ENCODE assay signal across 1 cellular context in the genomic region with DNA sequence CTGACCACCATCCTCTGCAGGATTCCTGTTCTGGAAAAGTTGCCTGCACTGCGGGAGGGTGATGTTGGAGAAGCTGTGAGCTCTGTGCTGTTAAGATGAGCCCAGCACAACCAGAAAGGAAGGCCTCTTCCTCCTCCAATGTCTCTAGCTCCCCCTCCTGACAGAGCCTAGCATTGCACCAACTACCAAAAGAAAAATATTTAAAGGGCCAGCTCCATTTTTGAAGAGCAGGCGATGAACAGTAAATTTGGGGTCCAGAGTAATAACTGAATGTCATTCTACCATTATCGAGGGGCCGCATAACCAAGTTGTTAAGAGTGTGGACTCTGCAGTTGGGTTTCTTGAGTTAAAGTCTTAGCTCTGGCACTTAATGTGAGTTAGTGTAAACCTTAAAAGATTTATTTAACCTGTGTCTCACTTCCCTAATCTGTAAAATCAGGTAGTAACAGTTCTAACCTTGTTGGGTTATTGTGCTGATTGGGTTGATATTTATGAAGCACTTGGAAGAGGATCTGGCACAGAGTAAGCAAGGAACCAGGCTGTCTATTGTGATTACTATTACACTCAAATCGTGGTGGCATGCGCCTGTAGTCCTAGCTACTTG.
TF ChIP-seq lines count a peak whose summit lies in the region.

No MANE protein-coding gene starts in this region.

TF ChIP-seq in GM12878, 131 proteins besides CTCF, POLR2A, EP300 and RAD21 (continued from another document):
- TF ChIP-seq, protein P1, sequence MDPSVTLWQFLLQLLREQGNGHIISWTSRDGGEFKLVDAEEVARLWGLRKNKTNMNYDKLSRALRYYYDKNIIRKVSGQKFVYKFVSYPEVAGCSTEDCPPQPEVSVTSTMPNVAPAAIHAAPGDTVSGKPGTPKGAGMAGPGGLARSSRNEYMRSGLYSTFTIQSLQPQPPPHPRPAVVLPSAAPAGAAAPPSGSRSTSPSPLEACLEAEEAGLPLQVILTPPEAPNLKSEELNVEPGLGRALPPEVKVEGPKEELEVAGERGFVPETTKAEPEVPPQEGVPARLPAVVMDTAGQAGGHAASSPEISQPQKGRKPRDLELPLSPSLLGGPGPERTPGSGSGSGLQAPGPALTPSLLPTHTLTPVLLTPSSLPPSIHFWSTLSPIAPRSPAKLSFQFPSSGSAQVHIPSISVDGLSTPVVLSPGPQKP (IDR thresholded peaks at IDR 0.05; ENCODE audit: low read depth, low read length) = no peak
- no peak for TF ChIP-seq ZBED1 (IDR thresholded peaks at IDR 0.05; ENCODE audit: borderline replicate concordance)
- TF ChIP-seq SUPT20H (IDR thresholded peaks at IDR 0.05; ENCODE audit: borderline replicate concordance, control insufficient read depth, low read depth, low read length) = no peak
- TF ChIP-seq NR2C1 (IDR thresholded peaks at IDR 0.05) = no peak
- TF ChIP-seq, protein P2, sequence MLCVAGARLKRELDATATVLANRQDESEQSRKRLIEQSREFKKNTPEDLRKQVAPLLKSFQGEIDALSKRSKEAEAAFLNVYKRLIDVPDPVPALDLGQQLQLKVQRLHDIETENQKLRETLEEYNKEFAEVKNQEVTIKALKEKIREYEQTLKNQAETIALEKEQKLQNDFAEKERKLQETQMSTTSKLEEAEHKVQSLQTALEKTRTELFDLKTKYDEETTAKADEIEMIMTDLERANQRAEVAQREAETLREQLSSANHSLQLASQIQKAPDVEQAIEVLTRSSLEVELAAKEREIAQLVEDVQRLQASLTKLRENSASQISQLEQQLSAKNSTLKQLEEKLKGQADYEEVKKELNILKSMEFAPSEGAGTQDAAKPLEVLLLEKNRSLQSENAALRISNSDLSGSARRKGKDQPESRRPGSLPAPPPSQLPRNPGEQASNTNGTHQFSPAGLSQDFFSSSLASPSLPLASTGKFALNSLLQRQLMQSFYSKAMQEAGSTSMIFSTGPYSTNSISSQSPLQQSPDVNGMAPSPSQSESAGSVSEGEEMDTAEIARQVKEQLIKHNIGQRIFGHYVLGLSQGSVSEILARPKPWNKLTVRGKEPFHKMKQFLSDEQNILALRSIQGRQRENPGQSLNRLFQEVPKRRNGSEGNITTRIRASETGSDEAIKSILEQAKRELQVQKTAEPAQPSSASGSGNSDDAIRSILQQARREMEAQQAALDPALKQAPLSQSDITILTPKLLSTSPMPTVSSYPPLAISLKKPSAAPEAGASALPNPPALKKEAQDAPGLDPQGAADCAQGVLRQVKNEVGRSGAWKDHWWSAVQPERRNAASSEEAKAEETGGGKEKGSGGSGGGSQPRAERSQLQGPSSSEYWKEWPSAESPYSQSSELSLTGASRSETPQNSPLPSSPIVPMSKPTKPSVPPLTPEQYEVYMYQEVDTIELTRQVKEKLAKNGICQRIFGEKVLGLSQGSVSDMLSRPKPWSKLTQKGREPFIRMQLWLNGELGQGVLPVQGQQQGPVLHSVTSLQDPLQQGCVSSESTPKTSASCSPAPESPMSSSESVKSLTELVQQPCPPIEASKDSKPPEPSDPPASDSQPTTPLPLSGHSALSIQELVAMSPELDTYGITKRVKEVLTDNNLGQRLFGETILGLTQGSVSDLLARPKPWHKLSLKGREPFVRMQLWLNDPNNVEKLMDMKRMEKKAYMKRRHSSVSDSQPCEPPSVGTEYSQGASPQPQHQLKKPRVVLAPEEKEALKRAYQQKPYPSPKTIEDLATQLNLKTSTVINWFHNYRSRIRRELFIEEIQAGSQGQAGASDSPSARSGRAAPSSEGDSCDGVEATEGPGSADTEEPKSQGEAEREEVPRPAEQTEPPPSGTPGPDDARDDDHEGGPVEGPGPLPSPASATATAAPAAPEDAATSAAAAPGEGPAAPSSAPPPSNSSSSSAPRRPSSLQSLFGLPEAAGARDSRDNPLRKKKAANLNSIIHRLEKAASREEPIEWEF (IDR thresholded peaks at IDR 0.05; ENCODE audit: insufficient replicate concordance, low read depth, low read length) = no peak
- TF ChIP-seq RELA (IDR thresholded peaks at IDR 0.05; ENCODE audit: borderline replicate concordance, partially characterized antibody) = no peak
- TF ChIP-seq, protein P3, sequence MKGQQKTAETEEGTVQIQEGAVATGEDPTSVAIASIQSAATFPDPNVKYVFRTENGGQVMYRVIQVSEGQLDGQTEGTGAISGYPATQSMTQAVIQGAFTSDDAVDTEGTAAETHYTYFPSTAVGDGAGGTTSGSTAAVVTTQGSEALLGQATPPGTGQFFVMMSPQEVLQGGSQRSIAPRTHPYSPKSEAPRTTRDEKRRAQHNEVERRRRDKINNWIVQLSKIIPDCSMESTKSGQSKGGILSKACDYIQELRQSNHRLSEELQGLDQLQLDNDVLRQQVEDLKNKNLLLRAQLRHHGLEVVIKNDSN (IDR thresholded peaks at IDR 0.05; ENCODE audit: borderline replicate concordance, extremely low read length, insufficient read depth, low read depth, low read length) = no peak
- no peak for TF ChIP-seq FOXK2 (IDR thresholded peaks at IDR 0.05)
- TF ChIP-seq, protein P4, sequence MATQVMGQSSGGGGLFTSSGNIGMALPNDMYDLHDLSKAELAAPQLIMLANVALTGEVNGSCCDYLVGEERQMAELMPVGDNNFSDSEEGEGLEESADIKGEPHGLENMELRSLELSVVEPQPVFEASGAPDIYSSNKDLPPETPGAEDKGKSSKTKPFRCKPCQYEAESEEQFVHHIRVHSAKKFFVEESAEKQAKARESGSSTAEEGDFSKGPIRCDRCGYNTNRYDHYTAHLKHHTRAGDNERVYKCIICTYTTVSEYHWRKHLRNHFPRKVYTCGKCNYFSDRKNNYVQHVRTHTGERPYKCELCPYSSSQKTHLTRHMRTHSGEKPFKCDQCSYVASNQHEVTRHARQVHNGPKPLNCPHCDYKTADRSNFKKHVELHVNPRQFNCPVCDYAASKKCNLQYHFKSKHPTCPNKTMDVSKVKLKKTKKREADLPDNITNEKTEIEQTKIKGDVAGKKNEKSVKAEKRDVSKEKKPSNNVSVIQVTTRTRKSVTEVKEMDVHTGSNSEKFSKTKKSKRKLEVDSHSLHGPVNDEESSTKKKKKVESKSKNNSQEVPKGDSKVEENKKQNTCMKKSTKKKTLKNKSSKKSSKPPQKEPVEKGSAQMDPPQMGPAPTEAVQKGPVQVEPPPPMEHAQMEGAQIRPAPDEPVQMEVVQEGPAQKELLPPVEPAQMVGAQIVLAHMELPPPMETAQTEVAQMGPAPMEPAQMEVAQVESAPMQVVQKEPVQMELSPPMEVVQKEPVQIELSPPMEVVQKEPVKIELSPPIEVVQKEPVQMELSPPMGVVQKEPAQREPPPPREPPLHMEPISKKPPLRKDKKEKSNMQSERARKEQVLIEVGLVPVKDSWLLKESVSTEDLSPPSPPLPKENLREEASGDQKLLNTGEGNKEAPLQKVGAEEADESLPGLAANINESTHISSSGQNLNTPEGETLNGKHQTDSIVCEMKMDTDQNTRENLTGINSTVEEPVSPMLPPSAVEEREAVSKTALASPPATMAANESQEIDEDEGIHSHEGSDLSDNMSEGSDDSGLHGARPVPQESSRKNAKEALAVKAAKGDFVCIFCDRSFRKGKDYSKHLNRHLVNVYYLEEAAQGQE (IDR thresholded peaks at IDR 0.05; ENCODE audit: low read depth, low read length) = no peak
- TF ChIP-seq TCF12 (IDR thresholded peaks at IDR 0.05; ENCODE audit: low read depth, low read length) = no peak
- no peak for TF ChIP-seq TARDBP (IDR thresholded peaks at IDR 0.05; ENCODE audit: borderline replicate concordance)
- TF ChIP-seq POLR2AphosphoS2 (IDR thresholded peaks at IDR 0.05; ENCODE audit: low read depth, low read length) = no peak
- TF ChIP-seq, protein P5, sequence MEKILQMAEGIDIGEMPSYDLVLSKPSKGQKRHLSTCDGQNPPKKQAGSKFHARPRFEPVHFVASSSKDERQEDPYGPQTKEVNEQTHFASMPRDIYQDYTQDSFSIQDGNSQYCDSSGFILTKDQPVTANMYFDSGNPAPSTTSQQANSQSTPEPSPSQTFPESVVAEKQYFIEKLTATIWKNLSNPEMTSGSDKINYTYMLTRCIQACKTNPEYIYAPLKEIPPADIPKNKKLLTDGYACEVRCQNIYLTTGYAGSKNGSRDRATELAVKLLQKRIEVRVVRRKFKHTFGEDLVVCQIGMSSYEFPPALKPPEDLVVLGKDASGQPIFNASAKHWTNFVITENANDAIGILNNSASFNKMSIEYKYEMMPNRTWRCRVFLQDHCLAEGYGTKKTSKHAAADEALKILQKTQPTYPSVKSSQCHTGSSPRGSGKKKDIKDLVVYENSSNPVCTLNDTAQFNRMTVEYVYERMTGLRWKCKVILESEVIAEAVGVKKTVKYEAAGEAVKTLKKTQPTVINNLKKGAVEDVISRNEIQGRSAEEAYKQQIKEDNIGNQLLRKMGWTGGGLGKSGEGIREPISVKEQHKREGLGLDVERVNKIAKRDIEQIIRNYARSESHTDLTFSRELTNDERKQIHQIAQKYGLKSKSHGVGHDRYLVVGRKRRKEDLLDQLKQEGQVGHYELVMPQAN (conservative IDR thresholded peaks at IDR 0.05) = no peak
- no peak for TF ChIP-seq MXI1 (IDR thresholded peaks at IDR 0.05; ENCODE audit: low read depth, low read length)
- TF ChIP-seq ZNF207 (IDR thresholded peaks at IDR 0.05; ENCODE audit: borderline replicate concordance) = no peak
- TF ChIP-seq, protein P6, sequence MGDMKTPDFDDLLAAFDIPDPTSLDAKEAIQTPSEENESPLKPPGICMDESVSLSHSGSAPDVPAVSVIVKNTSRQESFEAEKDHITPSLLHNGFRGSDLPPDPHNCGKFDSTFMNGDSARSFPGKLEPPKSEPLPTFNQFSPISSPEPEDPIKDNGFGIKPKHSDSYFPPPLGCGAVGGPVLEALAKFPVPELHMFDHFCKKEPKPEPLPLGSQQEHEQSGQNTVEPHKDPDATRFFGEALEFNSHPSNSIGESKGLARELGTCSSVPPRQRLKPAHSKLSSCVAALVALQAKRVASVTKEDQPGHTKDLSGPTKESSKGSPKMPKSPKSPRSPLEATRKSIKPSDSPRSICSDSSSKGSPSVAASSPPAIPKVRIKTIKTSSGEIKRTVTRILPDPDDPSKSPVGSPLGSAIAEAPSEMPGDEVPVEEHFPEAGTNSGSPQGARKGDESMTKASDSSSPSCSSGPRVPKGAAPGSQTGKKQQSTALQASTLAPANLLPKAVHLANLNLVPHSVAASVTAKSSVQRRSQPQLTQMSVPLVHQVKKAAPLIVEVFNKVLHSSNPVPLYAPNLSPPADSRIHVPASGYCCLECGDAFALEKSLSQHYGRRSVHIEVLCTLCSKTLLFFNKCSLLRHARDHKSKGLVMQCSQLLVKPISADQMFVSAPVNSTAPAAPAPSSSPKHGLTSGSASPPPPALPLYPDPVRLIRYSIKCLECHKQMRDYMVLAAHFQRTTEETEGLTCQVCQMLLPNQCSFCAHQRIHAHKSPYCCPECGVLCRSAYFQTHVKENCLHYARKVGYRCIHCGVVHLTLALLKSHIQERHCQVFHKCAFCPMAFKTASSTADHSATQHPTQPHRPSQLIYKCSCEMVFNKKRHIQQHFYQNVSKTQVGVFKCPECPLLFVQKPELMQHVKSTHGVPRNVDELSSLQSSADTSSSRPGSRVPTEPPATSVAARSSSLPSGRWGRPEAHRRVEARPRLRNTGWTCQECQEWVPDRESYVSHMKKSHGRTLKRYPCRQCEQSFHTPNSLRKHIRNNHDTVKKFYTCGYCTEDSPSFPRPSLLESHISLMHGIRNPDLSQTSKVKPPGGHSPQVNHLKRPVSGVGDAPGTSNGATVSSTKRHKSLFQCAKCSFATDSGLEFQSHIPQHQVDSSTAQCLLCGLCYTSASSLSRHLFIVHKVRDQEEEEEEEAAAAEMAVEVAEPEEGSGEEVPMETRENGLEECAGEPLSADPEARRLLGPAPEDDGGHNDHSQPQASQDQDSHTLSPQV (IDR thresholded peaks at IDR 0.05) = peak; percentile 37; the same call in 1 of the 2 replicates
- TF ChIP-seq SUZ12 (IDR thresholded peaks at IDR 0.05; ENCODE audit: unreplicated experiment) = no peak
- no peak for TF ChIP-seq CEBPB (IDR thresholded peaks at IDR 0.05; ENCODE audit: borderline replicate concordance in 1 of 2, low read depth in 2 of 2, low read length in 2 of 2)
- peak; percentile 78 for TF ChIP-seq YY1 (IDR thresholded peaks at IDR 0.05; ENCODE audit: low read depth, low read length)
- TF ChIP-seq STAT3 (IDR thresholded peaks at IDR 0.05; ENCODE audit: low read depth, low read length) = no peak
- no peak for TF ChIP-seq ZZZ3 (IDR thresholded peaks at IDR 0.05; ENCODE audit: control insufficient read depth, insufficient read length, low read depth)
- 0 out of 4 replicates have a peak, but pooled peaks of 1 of the 2 experiments have one; percentile 14 for TF ChIP-seq BHLHE40 (IDR thresholded peaks at IDR 0.05; ENCODE audit: borderline replicate concordance in 1 of 2, low read depth in 2 of 2, low read length in 1 of 2)
- TF ChIP-seq CHD1 (IDR thresholded peaks at IDR 0.05; ENCODE audit: low read depth, low read length) = no peak
- TF ChIP-seq SPI1 (IDR thresholded peaks at IDR 0.05; ENCODE audit: borderline replicate concordance, insufficient read depth, low read depth, low read length) = peak; percentile 68; the same call in 1 of the 2 replicates
- 0 out of 2 replicates have a peak, but pooled peaks have one; percentile 37 for TF ChIP-seq IKZF1 (conservative IDR thresholded peaks at IDR 0.05)
- TF ChIP-seq ZNF384 (IDR thresholded peaks at IDR 0.05; ENCODE audit: borderline replicate concordance, low read depth, low read length) = no peak
- 0 out of 2 replicates have a peak, but pooled peaks have one; percentile 44 for TF ChIP-seq FOXM1 (IDR thresholded peaks at IDR 0.05; ENCODE audit: low read depth, low read length)
- no peak for TF ChIP-seq EGR1 (IDR thresholded peaks at IDR 0.05; ENCODE audit: borderline replicate concordance in 1 of 2, low read depth in 2 of 2, low read length in 2 of 2)
- peak; percentile 98 for TF ChIP-seq SMC3 (IDR thresholded peaks at IDR 0.05; ENCODE audit: borderline replicate concordance, low read length)
- TF ChIP-seq, protein P7, sequence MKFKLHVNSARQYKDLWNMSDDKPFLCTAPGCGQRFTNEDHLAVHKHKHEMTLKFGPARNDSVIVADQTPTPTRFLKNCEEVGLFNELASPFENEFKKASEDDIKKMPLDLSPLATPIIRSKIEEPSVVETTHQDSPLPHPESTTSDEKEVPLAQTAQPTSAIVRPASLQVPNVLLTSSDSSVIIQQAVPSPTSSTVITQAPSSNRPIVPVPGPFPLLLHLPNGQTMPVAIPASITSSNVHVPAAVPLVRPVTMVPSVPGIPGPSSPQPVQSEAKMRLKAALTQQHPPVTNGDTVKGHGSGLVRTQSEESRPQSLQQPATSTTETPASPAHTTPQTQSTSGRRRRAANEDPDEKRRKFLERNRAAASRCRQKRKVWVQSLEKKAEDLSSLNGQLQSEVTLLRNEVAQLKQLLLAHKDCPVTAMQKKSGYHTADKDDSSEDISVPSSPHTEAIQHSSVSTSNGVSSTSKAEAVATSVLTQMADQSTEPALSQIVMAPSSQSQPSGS (IDR thresholded peaks at IDR 0.05; ENCODE audit: low read length) = no peak
- TF ChIP-seq BACH1 (IDR thresholded peaks at IDR 0.05; ENCODE audit: borderline replicate concordance) = no peak; the same call in 1 of the 2 replicates
- TF ChIP-seq RAD51 (IDR thresholded peaks at IDR 0.05) = no peak
- no peak for TF ChIP-seq ATF7 (IDR thresholded peaks at IDR 0.05; ENCODE audit: low read depth)
- no peak for TF ChIP-seq NR2F1 (conservative IDR thresholded peaks at IDR 0.05)
- TF ChIP-seq IRF4 (IDR thresholded peaks at IDR 0.05; ENCODE audit: low read depth, low read length) = no peak
- 0 out of 2 replicates have a peak, but pooled peaks have one; percentile 48 for TF ChIP-seq POLR2AphosphoS5 (IDR thresholded peaks at IDR 0.05; ENCODE audit: low read length)
